ENCODE assay signal across 11 cellular contexts in genomic region chr22:33917744-33918406, GRCh38. TPM values are rescaled to one million over a fixed set of nuclear protein-coding genes. Genes with fewer than 3 reads are reported as not detected.
A peak's percentile ranks its signal among the peaks of the same experiment; 100 is the strongest.
DNase-seq lines count a peak whose midpoint lies in the region; ATAC-seq, FAIRE-seq and TF ChIP-seq lines count a peak whose summit lies in the region.
"Had no signal": no experiment of that assay in that cellular context is flagged by ENCODE, and none has a peak within 500 bp of the region (broad histone marks: within the 10 kb centered on the region; RNA-seq: fewer than 3 reads in every experiment).

No MANE protein-coding gene starts in this region.

- DNase-seq in Caki2 (ENCODE audit: low read depth) (peak; percentile 22), neural crest cell (ENCODE audit: low read depth, low spot score) (no peak), caudate nucleus (lab: John Stamatoyannopoulos, UW) (no peak), C1 segment of cervical spinal cord (lab: John Stamatoyannopoulos, UW) (no peak), kidney (no peak)
- DNase-seq: T-helper 9 cell, testis had no signal

- H3K36me3 Mint-ChIP-seq in neural crest cell (ENCODE audit: low read depth): peaks cover 3% of the 10 kb centered on the region

- peak overlapping the region; percentile 95 for H3K4me3 Mint-ChIP-seq in neural crest cell

- WGBS in ectodermal cell, 2 experiments: 18% methylated on average over 10 of the region's 10 CpGs

- H3K27me3 Mint-ChIP-seq in neural crest cell (ENCODE audit: low read depth): peaks cover 9% of the 10 kb centered on the region

- FAIRE-seq in kidney (lab: Jason Lieb, UNC): no peak

- in situ Hi-C loops in Caki2 (cut with HindIII; ENCODE audit: low pct_unique_long_range_greater_than_20kb, low sequenced_read_pairs): no loop called here

- H3K4me1 ChIP-seq in HUES48 (ENCODE audit: control insufficient read depth, insufficient read depth, low read length) (peaks cover 51% of the 10 kb centered on the region), ectodermal cell (ENCODE audit: control insufficient read depth, insufficient read depth, low read length) (peaks cover 24% of the 10 kb centered on the region), kidney (ENCODE audit: control insufficient read depth in 1 of 2, insufficient read depth in 1 of 2, low read depth in 1 of 2, low read length in 2 of 2) (peaks cover 5 to 14% of the 10 kb centered on the region in 2 donors)

- no peak overlapping the region for H3K27ac Mint-ChIP-seq in neural crest cell (ENCODE audit: unreplicated experiment)

- no peaks in the 10 kb centered on the region for H3K9me3 Mint-ChIP-seq in neural crest cell

- peaks cover 35% of the 10 kb centered on the region for H3K4me1 Mint-ChIP-seq in neural crest cell

- no peaks in the 10 kb centered on the region for H3K9me3 ChIP-seq in HUES48 (ENCODE audit: control insufficient read depth, insufficient read depth, low read length)
- no peaks in the 10 kb centered on the region for H3K9me3 ChIP-seq in ectodermal cell (ENCODE audit: control insufficient read depth, low read length)
- H3K9me3 ChIP-seq in kidney (ENCODE audit: control insufficient read depth in 1 of 2, low read length in 2 of 2): no peaks in the 10 kb centered on the region
- H3K9me3 ChIP-seq: neutrophil, testis had no signal

- intact Hi-C loops in kidney (cut with DNase I): no loop called here

- no peak overlapping the region for H3K9ac ChIP-seq in HUES48 (ENCODE audit: low read depth, low read length)
- H3K9ac ChIP-seq in kidney (ENCODE audit: low read length in 2 of 2): no peak overlapping the region

- peak overlapping the region; percentile 68 for H3K4me3 ChIP-seq in HUES48 (ENCODE audit: low read depth, low read length)
- H3K4me3 ChIP-seq in ectodermal cell (ENCODE audit: insufficient read depth, low read depth, low read length): peak overlapping the region; percentile 77
- H3K4me3 ChIP-seq in kidney (ENCODE audit: low read length in 2 of 2): no peak overlapping the region
- H3K4me3 ChIP-seq: testis had no signal

- H3K27ac ChIP-seq in HUES48 (ENCODE audit: low read depth, low read length) (no peak overlapping the region), ectodermal cell (ENCODE audit: insufficient read depth, low read depth, low read length, poor library complexity, severe bottlenecking) (no peak overlapping the region), caudate nucleus (ENCODE audit: low read depth, low read length) (no peak overlapping the region), kidney (ENCODE audit: low read depth in 2 of 2, low read length in 2 of 2) (no peak overlapping the region)
- H3K27ac ChIP-seq: neutrophil, testis had no signal

- TF ChIP-seq CTCF in neural crest cell (conservative IDR thresholded peaks at IDR 0.05): peak; percentile 46
- no peak for TF ChIP-seq CTCF in kidney (IDR thresholded peaks at IDR 0.05; ENCODE audit: borderline replicate concordance, extremely low read depth, insufficient read depth)

- H3K27me3 ChIP-seq in HUES48 (ENCODE audit: control insufficient read depth, insufficient read depth, low read length) (peaks cover 14% of the 10 kb centered on the region), ectodermal cell (ENCODE audit: control insufficient read depth, insufficient read depth, low read length, poor library complexity, severe bottlenecking) (peaks cover 8% of the 10 kb centered on the region)
- H3K27me3 ChIP-seq: testis had no signal

- H3K36me3 ChIP-seq in HUES48 (ENCODE audit: control insufficient read depth, insufficient read depth, low read length): no peaks in the 10 kb centered on the region
- no peaks in the 10 kb centered on the region for H3K36me3 ChIP-seq in ectodermal cell (ENCODE audit: control insufficient read depth, insufficient read depth, low read length)
- H3K36me3 ChIP-seq in kidney (ENCODE audit: control insufficient read depth in 1 of 2, insufficient read depth in 2 of 2, low read length in 2 of 2): no peaks in the 10 kb centered on the region
- H3K36me3 ChIP-seq: neutrophil had no signal

- ATAC-seq in HG03354 (IDR thresholded peaks at IDR 0.05; ENCODE audit: poor library complexity, severe bottlenecking, unreplicated experiment): no peak

RNA-seq across cellular contexts. Expression of gene LARGE1, which starts 2.4 kb away (rescaled TPM):
- total RNA-seq in Caki2 (2014; rRNA removed; shearing (Covaris generic); ENCODE audit: low replicate concordance): 9.7 and 15.0 TPM in 2 replicates
- polyA plus RNA-seq in ectodermal cell (2013, experiment 1 of 4): 32.7 TPM
- 33.8 TPM for polyA plus RNA-seq in ectodermal cell (2013, experiment 2 of 4)
- 25.0 TPM for polyA plus RNA-seq in ectodermal cell (2013, experiment 3 of 4)
- polyA plus RNA-seq in ectodermal cell (2013, experiment 4 of 4): 28.8 TPM
- 33.0 and 34.5 TPM in 2 replicates for total RNA-seq in neural crest cell
- 22.9 TPM for total RNA-seq in kidney
- polyA plus RNA-seq in kidney (ENCODE audit: insufficient read depth, low read depth, low replicate concordance): 5.0 TPM

Comparison
In these comparisons a context has a peak if more than half of its experiments do, and no peak if none do; other contexts are left out.
1. H3K4me3 ChIP-seq: peak in HUES48 (single experiment) and ectodermal cell (single experiment); none in kidney (0 of 2).